In the genomic region with DNA sequence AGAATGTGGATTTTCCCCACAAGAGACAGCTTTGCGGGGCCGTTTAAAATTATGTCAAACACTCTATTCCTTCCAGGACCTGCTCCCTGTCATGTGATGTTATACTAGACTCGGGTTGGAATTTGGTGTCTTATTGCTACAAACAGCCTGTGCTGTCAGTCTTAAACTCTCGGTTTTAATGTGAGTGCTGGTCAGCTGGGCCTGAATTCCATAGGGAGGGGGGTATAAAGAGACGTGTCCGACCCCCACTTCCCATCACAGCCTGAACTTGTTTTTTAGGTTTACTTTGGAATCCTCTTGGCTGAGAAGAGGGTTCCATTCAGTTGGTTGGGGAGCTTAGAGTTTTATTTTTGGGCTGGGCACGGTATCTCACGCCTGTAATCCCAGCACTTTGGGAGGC, we compare ENCODE assay signal across 8 cellular contexts.
A peak's percentile ranks its signal among the peaks of the same experiment; 100 is the strongest.
DNase-seq lines count a peak whose midpoint lies in the region; ATAC-seq, FAIRE-seq and TF ChIP-seq lines count a peak whose summit lies in the region.
"Not testable (repeated sequence)": the region's sequence is repeated elsewhere in the genome, so short reads cannot be mapped to it uniquely, and the experiment has no call there.

No MANE protein-coding gene starts in this region.

- H3K4me1 ChIP-seq in A549 (peaks cover 49% of the 10 kb centered on the region), PC-3 (ENCODE audit: insufficient read depth, low read length) (peaks cover 34% of the 10 kb centered on the region), astrocyte (ENCODE audit: insufficient read depth, low read length) (peaks cover 40% of the 10 kb centered on the region), esophagus muscularis mucosa (peaks cover 33 to 62% (median 41%) of the 10 kb centered on the region in 4 donors), hepatocyte (ENCODE audit: insufficient read depth) (peaks cover 35% of the 10 kb centered on the region), uterus (peaks cover 3 to 13% of the 10 kb centered on the region in 2 donors)

- TF ChIP-seq CTCF in A549 (IDR thresholded peaks at IDR 0.05); PC-3 (conservative IDR thresholded peaks at IDR 0.05; ENCODE audit: low read depth, low read length); astrocyte (IDR thresholded peaks at IDR 0.05; ENCODE audit: insufficient read depth, low read depth, low read length); esophagus muscularis mucosa (IDR thresholded peaks at IDR 0.05); hepatocyte (IDR thresholded peaks at IDR 0.05; ENCODE audit: poor library complexity); mesothelial cell of epicardium (IDR thresholded peaks at IDR 0.05; ENCODE audit: unreplicated experiment); progenitor cell of endocrine pancreas (IDR thresholded peaks at IDR 0.05; ENCODE audit: unreplicated experiment); uterus (IDR thresholded peaks at IDR 0.05): not testable (repeated sequence)

- not testable (repeated sequence) for H3K9me2 ChIP-seq in PC-3 (replicated peaks; ENCODE audit: low read length); hepatocyte (replicated peaks; ENCODE audit: insufficient read depth)

- not testable (repeated sequence) for H3K4me3 Mint-ChIP-seq in astrocyte (ENCODE audit: unreplicated experiment); mesothelial cell of epicardium; progenitor cell of endocrine pancreas (ENCODE audit: low read depth)

- intact Hi-C loops in PC-3 (cut with micrococcal nuclease); esophagus muscularis mucosa (cut with DNase I); uterus (cut with DNase I; ENCODE audit: low total_unique reads): not testable (repeated sequence)

- not testable (repeated sequence) for DNase-seq in A549 (ENCODE audit: low read depth in 1 of 2, low spot score in 1 of 2); PC-3; astrocyte (ENCODE audit: low read depth); esophagus muscularis mucosa (ENCODE audit: extremely low spot score); hepatocyte (ENCODE audit: low spot score); mesothelial cell of epicardium (ENCODE audit: low spot score in 2 of 2, unreplicated experiment in 2 of 2); progenitor cell of endocrine pancreas (ENCODE audit: low spot score, unreplicated experiment); uterus

- TF ChIP-seq EP300 in A549 (IDR thresholded peaks at IDR 0.05); esophagus muscularis mucosa (IDR thresholded peaks at IDR 0.05): not testable (repeated sequence)

- not testable (repeated sequence) for H3K9me3 ChIP-seq in A549; PC-3 (ENCODE audit: low read length); astrocyte (ENCODE audit: insufficient read depth, low read depth, low read length); esophagus muscularis mucosa; hepatocyte (ENCODE audit: low read depth); uterus

- FAIRE-seq in A549 (lab: Jason Lieb, UNC); astrocyte (lab: Jason Lieb, UNC): not testable (repeated sequence)

- H3K79me2 ChIP-seq in PC-3 (ENCODE audit: low read length); astrocyte (ENCODE audit: insufficient read depth, low read length); hepatocyte: not testable (repeated sequence)

- not testable (repeated sequence) for H3K4me3 ChIP-seq in A549; PC-3 (ENCODE audit: low read length); astrocyte (ENCODE audit: insufficient read depth, low read depth, low read length); esophagus muscularis mucosa; hepatocyte; uterus

- peaks cover 20% of the 10 kb centered on the region for H3K4me1 Mint-ChIP-seq in astrocyte (ENCODE audit: low read depth, unreplicated experiment)
- peaks cover 31% of the 10 kb centered on the region for H3K4me1 Mint-ChIP-seq in mesothelial cell of epicardium
- peaks cover 10% of the 10 kb centered on the region for H3K4me1 Mint-ChIP-seq in progenitor cell of endocrine pancreas (ENCODE audit: low read depth)

- not testable (repeated sequence) for H3K36me3 Mint-ChIP-seq in astrocyte (ENCODE audit: low read depth, unreplicated experiment); mesothelial cell of epicardium; progenitor cell of endocrine pancreas (ENCODE audit: insufficient read depth)

- not testable (repeated sequence) for H3K36me3 ChIP-seq in PC-3 (ENCODE audit: low read depth, low read length); astrocyte (ENCODE audit: insufficient read depth, low read length); esophagus muscularis mucosa; hepatocyte (replicated peaks; ENCODE audit: insufficient read depth, low read depth); uterus

- H3K27me3 Mint-ChIP-seq in astrocyte (ENCODE audit: low read depth, unreplicated experiment); mesothelial cell of epicardium (ENCODE audit: low read depth); progenitor cell of endocrine pancreas: not testable (repeated sequence)

- TF ChIP-seq POLR2A in A549 (IDR thresholded peaks at IDR 0.05; ENCODE audit: low read length); esophagus muscularis mucosa (IDR thresholded peaks at IDR 0.05; ENCODE audit: low read depth); uterus (IDR thresholded peaks at IDR 0.05): not testable (repeated sequence)

- POLR2A ChIA-PET in A549 (lab: Yijun Ruan, JAX); PC-3 (lab: Charles Lee; ENCODE audit: unreplicated experiment): not testable (repeated sequence)

- CTCF ChIA-PET in A549 (lab: Yijun Ruan, JAX) = interaction anchor here (1.3 kb wide), 1 partner anchor 53 kb away, joined by 3 read pairs; no protein-coding TSS in a partner anchor
- CTCF ChIA-PET in PC-3 (lab: Charles Lee) = not testable (repeated sequence)

- H3K9me3 Mint-ChIP-seq in astrocyte (ENCODE audit: unreplicated experiment); mesothelial cell of epicardium; progenitor cell of endocrine pancreas (ENCODE audit: low read depth): not testable (repeated sequence)

- not testable (repeated sequence) for H3K4me2 ChIP-seq in A549; PC-3 (ENCODE audit: low read length); astrocyte (ENCODE audit: low read length)
- peak overlapping the region; percentile 0 for H3K4me2 ChIP-seq in hepatocyte

- H3K27ac Mint-ChIP-seq in astrocyte (ENCODE audit: unreplicated experiment) = not testable (repeated sequence)
- H3K27ac Mint-ChIP-seq in mesothelial cell of epicardium (peak overlapping the region; percentile 69), progenitor cell of endocrine pancreas (peak overlapping the region; percentile 56)

- peak overlapping the region; percentile 93 for H3K9ac ChIP-seq in PC-3 (ENCODE audit: low read length)
- H3K9ac ChIP-seq in astrocyte (ENCODE audit: low read length) = not testable (repeated sequence)

- 76% methylated on average over 5 of the region's 8 CpGs for WGBS in A549 (ENCODE audit: missing lambda C conversion rate)
- 58% methylated on average over 3 of the region's 8 CpGs for WGBS in esophagus muscularis mucosa
- WGBS in hepatocyte (ENCODE audit: low lambda C conversion rate, missing lambda C conversion rate) = 28% methylated on average over 6 of the region's 8 CpGs

- H3K27me3 ChIP-seq in PC-3 (ENCODE audit: low read length); astrocyte (ENCODE audit: insufficient read depth, low read length); esophagus muscularis mucosa; hepatocyte; uterus: not testable (repeated sequence)

- not testable (repeated sequence) for H2AFZ ChIP-seq in PC-3 (ENCODE audit: low read length); astrocyte (ENCODE audit: low read depth, low read length); hepatocyte

- ATAC-seq in A549, PC-3: not testable (repeated sequence)

- peak overlapping the region; percentile 78 to 96; a peak in 5 of 6 replicates for H3K27ac ChIP-seq in A549
- H3K27ac ChIP-seq in PC-3 (ENCODE audit: low read length) = peak overlapping the region; percentile 98
- H3K27ac ChIP-seq in astrocyte (ENCODE audit: low read depth, low read length) = peak overlapping the region; percentile 97
- peak overlapping the region in 3 of 4 donors; percentile 76 for H3K27ac ChIP-seq in esophagus muscularis mucosa (replicated peaks in 1 of 4)
- peak overlapping the region; percentile 92 for H3K27ac ChIP-seq in hepatocyte
- H3K27ac ChIP-seq in uterus = peak overlapping the region; percentile 93

- not testable (repeated sequence) for TF ChIP-seq RAD21 in A549 (conservative IDR thresholded peaks at IDR 0.05 in 1 of 2, IDR thresholded peaks at IDR 0.05 in 1 of 2)

- not testable (repeated sequence) for H3F3A ChIP-seq in PC-3 (ENCODE audit: low read length, unreplicated experiment)

- not testable (repeated sequence) for BruUV-seq in PC-3 (replicated peaks; lab: Mats Ljungman, UMichigan)

- H4K20me1 ChIP-seq in PC-3 (ENCODE audit: low read length); astrocyte (ENCODE audit: insufficient read depth, low read length); hepatocyte (ENCODE audit: insufficient read depth, poor library complexity, severe bottlenecking): not testable (repeated sequence)
